Comparison of ENCODE assay signal across 23 cellular contexts in the genomic region with DNA sequence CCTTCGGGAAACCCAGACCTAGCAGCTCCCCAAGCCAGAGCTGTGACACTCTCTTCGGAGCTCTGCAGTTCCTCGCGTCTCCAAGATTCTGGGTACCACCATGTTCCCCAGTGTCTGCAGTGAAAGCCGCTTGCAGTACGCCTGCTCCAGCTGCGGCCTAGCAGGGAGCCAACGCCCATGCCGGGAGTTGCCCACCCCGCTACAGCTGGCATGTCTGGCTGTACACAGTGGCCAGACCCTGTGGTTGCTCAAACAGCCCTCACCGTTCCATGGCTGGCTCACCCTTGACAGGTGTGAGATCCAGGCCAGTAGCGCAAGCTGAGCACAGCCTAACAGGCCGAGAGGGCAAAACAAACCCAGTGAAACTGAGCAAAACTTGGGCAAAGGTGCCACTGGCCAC.
"Had no signal": no experiment of that assay in that cellular context is flagged by ENCODE, and none has a peak within 500 bp of the region (broad histone marks: within the 10 kb centered on the region; RNA-seq: fewer than 3 reads in every experiment).

No MANE protein-coding gene starts in this region.

- H3K9me3 ChIP-seq: mucosa of descending colon, ovary, right atrium auricular region, right lobe of liver, tibial nerve had no signal

- H3K27me3 ChIP-seq: left lung, ovary, right atrium auricular region, right lobe of liver, tibial nerve had no signal

- H3K27ac Mint-ChIP-seq: memory B cell; naive thymus-derived CD4-positive, alpha-beta T cell; natural killer cell treated with Interleukin-12 subunit alpha and Interleukin-12 subunit beta and Interleukin-15 and Interleukin-18, amount 100 ng/mL, for 72 hours; progenitor cell of endocrine pancreas; stimulated activated memory B cell treated with anti-CD40 and anti-IgM and Interleukin-4, amounts not matched to agents 10 μg/mL and 1 μg/mL and 100 μg/mL, for 72 hours; stimulated activated naive CD8-positive, alpha-beta T cell treated with anti-CD3 and anti-CD28 coated beads, Interleukin-15, amount 100 ng/mL, for 72 hours; type B pancreatic cell had no signal

- DNase-seq: hippocampal formation; left colon; midbrain; naive thymus-derived CD4-positive, alpha-beta T cell; ovary; right lobe of liver; stimulated activated CD4-positive, alpha-beta T cell treated with anti-CD3 and anti-CD28 coated beads, Interleukin-1b, Interleukin-23, amount 100 ng/mL, for 48 hours; stimulated activated CD4-positive, alpha-beta T cell treated with anti-CD3 and anti-CD28 coated beads, Interleukin-2, amount 100 ng/mL, for 48 hours; stimulated activated CD4-positive, alpha-beta T cell treated with anti-CD3 and anti-CD28 coated beads, Interleukin-4, amount 100 ng/mL, for 4 hours; stimulated activated CD8-positive, alpha-beta memory T cell treated with anti-CD3 and anti-CD28 coated beads, Interleukin-4, amount 100 ng/mL, for 48 hours; stimulated activated naive CD4-positive, alpha-beta T cell treated with Interleukin-2 at 50 U/mL for 16 hours; stimulated activated naive CD8-positive, alpha-beta T cell treated with anti-CD3 and anti-CD28 coated beads, Interleukin-15, amount 100 ng/mL, for 72 hours; substantia nigra had no signal

- H3K4me1 Mint-ChIP-seq: memory B cell; naive thymus-derived CD4-positive, alpha-beta T cell; stimulated activated memory B cell treated with anti-CD40 and anti-IgM and Interleukin-4, amounts not matched to agents 10 μg/mL and 1 μg/mL and 100 μg/mL, for 72 hours; stimulated activated naive CD8-positive, alpha-beta T cell treated with anti-CD3 and anti-CD28 coated beads, Interleukin-15, amount 100 ng/mL, for 72 hours had no signal

- H3K4me1 ChIP-seq: left lung, right atrium auricular region, right lobe of liver, tibial nerve had no signal

- H3K4me3 ChIP-seq: left lung, mucosa of descending colon, ovary, right atrium auricular region, right lobe of liver, smooth muscle cell, tibial nerve had no signal

- ATAC-seq: left colon; left lung; mucosa of descending colon; naive thymus-derived CD4-positive, alpha-beta T cell; natural killer cell treated with Interleukin-12 subunit alpha and Interleukin-12 subunit beta and Interleukin-15 and Interleukin-18, amount 100 ng/mL, for 72 hours; right lobe of liver; stimulated activated naive CD8-positive, alpha-beta T cell treated with anti-CD3 and anti-CD28 coated beads, Interleukin-15, amount 100 ng/mL, for 72 hours had no signal

- H3K27ac ChIP-seq: left lung, ovary, right atrium auricular region, right lobe of liver, tibial nerve had no signal

- H3K36me3 ChIP-seq: left lung, ovary, right atrium auricular region, right lobe of liver, tibial nerve had no signal

- H3K36me3 Mint-ChIP-seq: memory B cell; stimulated activated memory B cell treated with anti-CD40 and anti-IgM and Interleukin-4, amounts not matched to agents 10 μg/mL and 1 μg/mL and 100 μg/mL, for 72 hours; type B pancreatic cell had no signal

- H3K27me3 Mint-ChIP-seq: memory B cell; naive thymus-derived CD4-positive, alpha-beta T cell; natural killer cell treated with Interleukin-12 subunit alpha and Interleukin-12 subunit beta and Interleukin-15 and Interleukin-18, amount 100 ng/mL, for 72 hours; progenitor cell of endocrine pancreas; stimulated activated memory B cell treated with anti-CD40 and anti-IgM and Interleukin-4, amounts not matched to agents 10 μg/mL and 1 μg/mL and 100 μg/mL, for 72 hours; stimulated activated naive CD8-positive, alpha-beta T cell treated with anti-CD3 and anti-CD28 coated beads, Interleukin-15, amount 100 ng/mL, for 72 hours; type B pancreatic cell had no signal

- H3K4me3 Mint-ChIP-seq: memory B cell; naive thymus-derived CD4-positive, alpha-beta T cell; natural killer cell treated with Interleukin-12 subunit alpha and Interleukin-12 subunit beta and Interleukin-15 and Interleukin-18, amount 100 ng/mL, for 72 hours; stimulated activated memory B cell treated with anti-CD40 and anti-IgM and Interleukin-4, amounts not matched to agents 10 μg/mL and 1 μg/mL and 100 μg/mL, for 72 hours; stimulated activated naive CD8-positive, alpha-beta T cell treated with anti-CD3 and anti-CD28 coated beads, Interleukin-15, amount 100 ng/mL, for 72 hours; type B pancreatic cell had no signal
